Comparison of ENCODE assay signal across 8 cellular contexts in the genomic region with DNA sequence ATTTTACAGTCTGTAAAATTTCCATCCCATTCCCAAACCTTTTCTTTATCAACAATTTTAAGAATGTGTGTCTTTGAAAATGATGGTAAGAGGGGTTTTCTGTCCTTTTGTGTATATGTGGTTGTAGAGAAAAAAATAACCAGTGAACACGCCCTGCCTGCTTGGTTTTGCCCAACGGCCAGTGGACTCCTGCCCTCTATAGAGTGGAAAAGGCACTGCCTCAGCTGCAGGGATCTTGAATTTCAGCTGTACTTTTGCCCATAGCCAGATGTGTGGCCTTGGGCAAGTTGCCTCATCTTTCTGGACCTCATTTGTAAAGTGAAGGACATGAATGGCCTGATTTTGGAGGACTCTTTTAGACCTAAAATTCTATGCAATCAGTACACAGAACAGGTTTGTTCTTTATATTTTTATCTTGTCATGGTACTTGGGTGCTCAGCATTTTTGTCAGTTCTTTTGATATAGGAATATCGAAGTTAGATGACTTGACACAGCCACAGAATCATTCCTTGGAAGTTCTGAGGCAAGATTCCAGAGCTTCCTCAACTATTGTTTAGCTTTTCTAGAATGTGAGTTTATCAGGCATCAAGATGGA.
A peak's percentile ranks its signal among the peaks of the same experiment; 100 is the strongest.
DNase-seq lines count a peak whose midpoint lies in the region; ATAC-seq lines count a peak whose summit lies in the region.

No MANE protein-coding gene starts in this region.

- no peaks in the 10 kb centered on the region for H3K36me3 Mint-ChIP-seq in activated naive CD8-positive, alpha-beta T cell treated with anti-CD3 and anti-CD28 coated beads, Interleukin-2, amount 50 U/mL, for 24 hours (ENCODE audit: low read depth)
- H3K36me3 Mint-ChIP-seq in activated naive CD8-positive, alpha-beta T cell treated with anti-CD3 and anti-CD28 coated beads for 36 hours = no peaks in the 10 kb centered on the region

- ATAC-seq in activated naive CD8-positive, alpha-beta T cell treated with anti-CD3 and anti-CD28 coated beads, Interleukin-2, amount 50 U/mL, for 24 hours = no peak
- ATAC-seq in HG02840 (IDR thresholded peaks at IDR 0.05; ENCODE audit: low FRiP score, unreplicated experiment) (no peak), GM18870 (IDR thresholded peaks at IDR 0.05; ENCODE audit: unreplicated experiment) (no peak), HG03045 (IDR thresholded peaks at IDR 0.05; ENCODE audit: unreplicated experiment) (no peak)

- peaks cover 10% of the 10 kb centered on the region for H3K27me3 Mint-ChIP-seq in activated naive CD8-positive, alpha-beta T cell treated with anti-CD3 and anti-CD28 coated beads, Interleukin-2, amount 50 U/mL, for 24 hours
- peaks cover 4% of the 10 kb centered on the region for H3K27me3 Mint-ChIP-seq in activated naive CD8-positive, alpha-beta T cell treated with anti-CD3 and anti-CD28 coated beads for 36 hours

- H3K4me3 Mint-ChIP-seq in activated naive CD8-positive, alpha-beta T cell treated with anti-CD3 and anti-CD28 coated beads, Interleukin-2, amount 50 U/mL, for 24 hours = no peak overlapping the region
- H3K4me3 Mint-ChIP-seq in activated naive CD8-positive, alpha-beta T cell treated with anti-CD3 and anti-CD28 coated beads for 36 hours = no peak overlapping the region

- H3K9me3 Mint-ChIP-seq in activated naive CD8-positive, alpha-beta T cell treated with anti-CD3 and anti-CD28 coated beads, Interleukin-2, amount 50 U/mL, for 24 hours = no peaks in the 10 kb centered on the region
- no peaks in the 10 kb centered on the region for H3K9me3 Mint-ChIP-seq in activated naive CD8-positive, alpha-beta T cell treated with anti-CD3 and anti-CD28 coated beads for 36 hours

- no peak overlapping the region for H3K27ac Mint-ChIP-seq in activated naive CD8-positive, alpha-beta T cell treated with anti-CD3 and anti-CD28 coated beads, Interleukin-2, amount 50 U/mL, for 24 hours
- no peak overlapping the region for H3K27ac Mint-ChIP-seq in activated naive CD8-positive, alpha-beta T cell treated with anti-CD3 and anti-CD28 coated beads for 36 hours

- H3K4me1 Mint-ChIP-seq in activated naive CD8-positive, alpha-beta T cell treated with anti-CD3 and anti-CD28 coated beads, Interleukin-2, amount 50 U/mL, for 24 hours = no peaks in the 10 kb centered on the region
- H3K4me1 Mint-ChIP-seq in activated naive CD8-positive, alpha-beta T cell treated with anti-CD3 and anti-CD28 coated beads for 36 hours = no peaks in the 10 kb centered on the region

- DNase-seq in activated naive CD8-positive, alpha-beta T cell treated with anti-CD3 and anti-CD28 coated beads, Interleukin-2, amount 50 U/mL, for 24 hours = peak; percentile 5
- DNase-seq in activated naive CD8-positive, alpha-beta T cell treated with anti-CD3 and anti-CD28 coated beads for 36 hours = no peak
- DNase-seq in HuH-7 (ENCODE audit: low spot score) = peak; percentile 86
- peak; percentile 44 for DNase-seq in kidney tubule cell (ENCODE audit: low spot score)

- peak overlapping the region; percentile 27 for H3K27ac ChIP-seq in angular gyrus (ENCODE audit: low read depth, low read length)
